In genomic region chr3:189324538-189325138, GRCh38 we compare ENCODE assay signal across 1 cellular context.
TF ChIP-seq lines count a peak whose summit lies in the region.

No MANE protein-coding gene starts in this region.

TF ChIP-seq in HEK293, 187 proteins besides CTCF, POLR2A, EP300 and RAD21 (continued from another document and continues in another):
- TF ChIP-seq ZNF791 (tag by site-specific recombination; IDR thresholded peaks at IDR 0.05) (no peak), ZNF302 (tag by site-specific recombination; IDR thresholded peaks at IDR 0.05; ENCODE audit: low read depth) (no peak), KLF16 (tag by site-specific recombination; IDR thresholded peaks at IDR 0.05) (no peak), ZEB2 (tag by site-specific recombination; IDR thresholded peaks at IDR 0.05) (0 out of 2 replicates have a peak, but pooled peaks have one; percentile 19), ELK4 (IDR thresholded peaks at IDR 0.05; ENCODE audit: borderline replicate concordance, low read depth, low read length) (no peak), ZSCAN4 (tag by site-specific recombination; IDR thresholded peaks at IDR 0.05) (no peak), ZNF629 (tag by site-specific recombination; IDR thresholded peaks at IDR 0.05) (peak; percentile 72), KLF8 (tag by site-specific recombination; IDR thresholded peaks at IDR 0.05) (0 out of 2 replicates have a peak, but pooled peaks have one; percentile 57), ZFP69B (tag by site-specific recombination; IDR thresholded peaks at IDR 0.05) (no peak), ZNF548 (tag by site-specific recombination; IDR thresholded peaks at IDR 0.05) (no peak), ZNF473 (tag by site-specific recombination; IDR thresholded peaks at IDR 0.05) (no peak), ZNF354C (tag by site-specific recombination; IDR thresholded peaks at IDR 0.05; ENCODE audit: borderline replicate concordance, low read depth) (no peak), ZNF335 (tag by site-specific recombination; conservative IDR thresholded peaks at IDR 0.05) (no peak), ZNF416 (tag by site-specific recombination; IDR thresholded peaks at IDR 0.05) (no peak), ZNF544 (tag by site-specific recombination; IDR thresholded peaks at IDR 0.05) (no peak), ZNF18 (tag by site-specific recombination; IDR thresholded peaks at IDR 0.05) (peak; percentile 62), ZNF2 (tag by site-specific recombination; IDR thresholded peaks at IDR 0.05) (0 out of 2 replicates have a peak, but pooled peaks have one; percentile 44), ZNF623 (tag by site-specific recombination; IDR thresholded peaks at IDR 0.05) (no peak), ZNF677 (tag by site-specific recombination; IDR thresholded peaks at IDR 0.05) (no peak), SALL2 (tag by site-specific recombination; IDR thresholded peaks at IDR 0.05; ENCODE audit: borderline replicate concordance) (no peak), ZNF391 (tag by site-specific recombination; IDR thresholded peaks at IDR 0.05; ENCODE audit: borderline replicate concordance, low read depth) (no peak), PRDM6 (tag by site-specific recombination; IDR thresholded peaks at IDR 0.05) (peak; percentile 72), MZF1 (tag by site-specific recombination; IDR thresholded peaks at IDR 0.05; ENCODE audit: borderline replicate concordance) (peak; percentile 97), ZBTB10 (tag by site-specific recombination; IDR thresholded peaks at IDR 0.05) (no peak), ZBTB7A (tag by site-specific recombination; IDR thresholded peaks at IDR 0.05; ENCODE audit: low read depth) (no peak), ZNF248 (tag by site-specific recombination; IDR thresholded peaks at IDR 0.05) (no peak), ZBTB6 (tag by site-specific recombination; IDR thresholded peaks at IDR 0.05) (no peak), ZFHX2 (tag by site-specific recombination; conservative IDR thresholded peaks at IDR 0.05) (peak; percentile 40; the same call in 1 of the 2 replicates), ZNF292 (tag by site-specific recombination; IDR thresholded peaks at IDR 0.05; ENCODE audit: borderline replicate concordance, low read depth) (no peak), ZNF341 (tag by site-specific recombination; IDR thresholded peaks at IDR 0.05; ENCODE audit: low read depth) (no peak), ZNF530 (tag by site-specific recombination; IDR thresholded peaks at IDR 0.05; ENCODE audit: low read depth) (no peak), ZBTB8A (tag by site-specific recombination; IDR thresholded peaks at IDR 0.05) (peak; percentile 20; the same call in 1 of the 2 replicates), ZNF600 (tag by site-specific recombination; IDR thresholded peaks at IDR 0.05) (peak; percentile 49; the same call in 1 of the 2 replicates), ZFP41 (tag by site-specific recombination; IDR thresholded peaks at IDR 0.05; ENCODE audit: borderline replicate concordance) (no peak), REPIN1 (tag by site-specific recombination; IDR thresholded peaks at IDR 0.05; ENCODE audit: low read depth) (no peak), ZNF175 (tag by site-specific recombination; IDR thresholded peaks at IDR 0.05) (no peak), ZNF585B (tag by site-specific recombination; IDR thresholded peaks at IDR 0.05) (no peak), PRDM1 (tag by site-specific recombination; IDR thresholded peaks at IDR 0.05) (no peak), BCL6B (tag by site-specific recombination; IDR thresholded peaks at IDR 0.05) (no peak; the same call in 1 of the 2 replicates), ZIC2 (tag by site-specific recombination; IDR thresholded peaks at IDR 0.05) (no peak), WT1 (tag by site-specific recombination; IDR thresholded peaks at IDR 0.05) (peak; percentile 85), ZNF768 (tag by site-specific recombination; IDR thresholded peaks at IDR 0.05) (no peak), ZNF747 (tag by site-specific recombination; IDR thresholded peaks at IDR 0.05) (no peak), EGR2 (tag by site-specific recombination; IDR thresholded peaks at IDR 0.05; ENCODE audit: low read depth) (peak; percentile 25; the same call in 1 of the 2 replicates), ATF2 (tag by site-specific recombination; IDR thresholded peaks at IDR 0.05; ENCODE audit: low read depth) (no peak), ZNF404 (tag by site-specific recombination; IDR thresholded peaks at IDR 0.05) (no peak), KLF9 (tag by site-specific recombination; IDR thresholded peaks at IDR 0.05; ENCODE audit: low read depth) (no peak), ZNF146 (tag by site-specific recombination; IDR thresholded peaks at IDR 0.05) (no peak), ZNF658 (tag by site-specific recombination; IDR thresholded peaks at IDR 0.05) (no peak), ZNF157 (tag by site-specific recombination; IDR thresholded peaks at IDR 0.05) (no peak), MYNN (tag by site-specific recombination; IDR thresholded peaks at IDR 0.05; ENCODE audit: borderline replicate concordance) (no peak), TRIM28 (IDR thresholded peaks at IDR 0.05; ENCODE audit: borderline replicate concordance, low read length) (no peak), ZNF654 (tag by site-specific recombination; IDR thresholded peaks at IDR 0.05; ENCODE audit: low read depth) (no peak), ZNF133 (tag by site-specific recombination; IDR thresholded peaks at IDR 0.05) (no peak), ZNF488 (tag by site-specific recombination; IDR thresholded peaks at IDR 0.05) (no peak), ZNF366 (tag by site-specific recombination; conservative IDR thresholded peaks at IDR 0.05) (peak; percentile 73), ZBTB49 (tag by site-specific recombination; IDR thresholded peaks at IDR 0.05; ENCODE audit: low read depth) (no peak), ZNF184 (tag by site-specific recombination; IDR thresholded peaks at IDR 0.05) (peak; percentile 92)
